ENCODE assay signal across 27 cellular contexts in genomic region chr12:53636641-53637040, GRCh38.
"Had no signal": no experiment of that assay in that cellular context is flagged by ENCODE, and none has a peak within 500 bp of the region (broad histone marks: within the 10 kb centered on the region; RNA-seq: fewer than 3 reads in every experiment).

No MANE protein-coding gene starts in this region.

- H3K9me3 ChIP-seq: esophagus squamous epithelium, gastrocnemius medialis, heart right ventricle, left lung, lower lobe of right lung, mucosa of descending colon had no signal

- H3K27ac ChIP-seq: coronary artery, dorsolateral prefrontal cortex, epithelial cell of prostate, esophagus squamous epithelium, gastrocnemius medialis, heart right ventricle, left lung, lower lobe of right lung had no signal

- FAIRE-seq: colon, endometrium, islet of Langerhans, keratinocyte had no signal

- DNase-seq: dermis blood vessel endothelial cell; dorsolateral prefrontal cortex; effector CD4-positive, alpha-beta T cell; effector memory CD4-positive, alpha-beta T cell; erythroblast; esophagus squamous epithelium; foreskin fibroblast; foreskin melanocyte; gastrocnemius medialis; glutamatergic neuron; head of caudate nucleus; heart right ventricle; hippocampal formation; left cardiac atrium; left lung; left ventricle myocardium superior; lower lobe of right lung; mesenchymal stem cell; mucosa of descending colon; naive B cell had no signal

- H3K4me3 ChIP-seq: coronary artery, dorsolateral prefrontal cortex, esophagus squamous epithelium, gastrocnemius medialis, heart right ventricle, left lung, lower lobe of right lung, mucosa of descending colon had no signal

- H3K4me1 ChIP-seq: esophagus squamous epithelium, gastrocnemius medialis, heart right ventricle, left lung, lower lobe of right lung had no signal

- H3K27me3 ChIP-seq: dorsolateral prefrontal cortex, esophagus squamous epithelium, gastrocnemius medialis, heart right ventricle, left lung had no signal

- H3K36me3 ChIP-seq: esophagus squamous epithelium, gastrocnemius medialis, heart right ventricle, left lung, lower lobe of right lung had no signal

- ATAC-seq: esophagus mucosa, gastrocnemius medialis, heart right ventricle, left cardiac atrium, left lung, left ventricle myocardium superior, lower lobe of right lung, mucosa of descending colon had no signal
